8 cellular contexts compared by ENCODE assay signal in genomic region chr19:45443462-45444317, GRCh38. TPM values are rescaled to one million over a fixed set of nuclear protein-coding genes. Genes with fewer than 3 reads are reported as not detected.
DNase-seq lines count a peak whose midpoint lies in the region; ATAC-seq, FAIRE-seq and TF ChIP-seq lines count a peak whose summit lies in the region.

No MANE protein-coding gene starts in this region.

- H3K36me3 Mint-ChIP-seq in activated CD4-positive, alpha-beta T cell treated with anti-CD3 and anti-CD28 coated beads, Interleukin-2, amount 10 ng/mL, durations not matched to agents 24 days and 14 days (ENCODE audit: low read depth): no peaks in the 10 kb centered on the region

- no peak; a peak in 1 of 4 replicates for TF ChIP-seq EP300 in HepG2 (IDR thresholded peaks at IDR 0.05; ENCODE audit: low read depth in 2 of 2, low read length in 2 of 2)
- TF ChIP-seq EP300 in HepG2 (CRISPR knock-in tag; IDR thresholded peaks at IDR 0.05; ENCODE audit: borderline replicate concordance): no peak

- H3K27ac ChIP-seq in HepG2 (ENCODE audit: extremely low read length, insufficient read depth, low read length): peak overlapping the region; percentile 84

- intact Hi-C loops in activated CD4-positive, alpha-beta T cell treated with anti-CD3 and anti-CD28 coated beads, Interleukin-2, amount 10 ng/mL, durations not matched to agents 24 days and 14 days (cut with micrococcal nuclease): loop anchor here (1.0 kb wide), 1 partner anchor 8 kb away; no protein-coding TSS in a partner anchor
- intact Hi-C loops in HepG2 (cut with micrococcal nuclease; ENCODE audit: unreplicated experiment): no loop called here

- no peaks in the 10 kb centered on the region for H3K27me3 ChIP-seq in HepG2 (ENCODE audit: control insufficient read depth in 1 of 2, insufficient read depth in 2 of 2, low read length in 2 of 2)

- peak overlapping the region; percentile 92 for H3K9ac ChIP-seq in HepG2 (ENCODE audit: insufficient read depth, low read depth, low read length)

- H3K4me3 Mint-ChIP-seq in activated CD4-positive, alpha-beta T cell treated with anti-CD3 and anti-CD28 coated beads, Interleukin-2, amount 10 ng/mL, durations not matched to agents 24 days and 14 days: peak overlapping the region; percentile 90

- H3K4me3 ChIP-seq in HepG2 (replicated peaks in 1 of 3; ENCODE audit: insufficient read depth in 1 of 3, low read depth in 2 of 3, low read length in 3 of 3): peak overlapping the region; percentile 60 to 78 (median 63)

- H3K4me1 ChIP-seq in HepG2 (ENCODE audit: insufficient read depth, low read length): peaks cover 74% of the 10 kb centered on the region

- no peaks in the 10 kb centered on the region for H3K79me2 ChIP-seq in HepG2 (ENCODE audit: insufficient read depth, low read length)

- H3K9me3 ChIP-seq in HepG2 (ENCODE audit: low read length): no peaks in the 10 kb centered on the region

- DNase-seq in activated naive CD4-positive, alpha-beta T cell (lab: John Stamatoyannopoulos, UW): peak; percentile 6 to 26 (median 17)
- DNase-seq in activated naive CD4-positive, alpha-beta T cell treated with anti-CD3 and anti-CD28 coated beads, Interleukin-2, amount 50 U/mL, for 16 hours: no peak
- DNase-seq in NCI-H2107 (lab: John Stamatoyannopoulos, UW) (peak; percentile 28), HepG2 (ENCODE audit: low spot score) (peak; percentile 93)
- peak; percentile 86 for DNase-seq in activated CD4-positive, alpha-beta T cell treated with anti-CD3 and anti-CD28 coated beads, Interleukin-2, amount 10 ng/mL, durations not matched to agents 24 days and 14 days
- peak; percentile 31 for DNase-seq in effector CD4-positive, alpha-beta T cell
- DNase-seq in stimulated activated CD4-positive, alpha-beta T cell treated with anti-CD3 and anti-CD28 coated beads, Interleukin-4, amount 100 ng/mL, for 4 hours: peak; percentile 38 to 39

- H3K4me1 Mint-ChIP-seq in activated CD4-positive, alpha-beta T cell treated with anti-CD3 and anti-CD28 coated beads, Interleukin-2, amount 10 ng/mL, durations not matched to agents 24 days and 14 days: peaks cover 35% of the 10 kb centered on the region

- H3K27ac Mint-ChIP-seq in activated CD4-positive, alpha-beta T cell treated with anti-CD3 and anti-CD28 coated beads, Interleukin-2, amount 10 ng/mL, durations not matched to agents 24 days and 14 days: peak overlapping the region; percentile 91

- BruUV-seq in HepG2 (replicated peaks; lab: Mats Ljungman, UMichigan): no TSS peak

- peak in 1 of 2 experiments; percentile 69; a peak in 2 of 4 replicates for TF ChIP-seq POLR2A in HepG2 (IDR thresholded peaks at IDR 0.05; ENCODE audit: insufficient read depth in 1 of 2, low read depth in 2 of 2, low read length in 2 of 2)

- no peaks in the 10 kb centered on the region for H3K9me3 Mint-ChIP-seq in activated CD4-positive, alpha-beta T cell treated with anti-CD3 and anti-CD28 coated beads, Interleukin-2, amount 10 ng/mL, durations not matched to agents 24 days and 14 days

- peak; percentile 60 for ATAC-seq in HepG2
- ATAC-seq in HG02763 (IDR thresholded peaks at IDR 0.05; ENCODE audit: unreplicated experiment): no peak

- POLR2A ChIA-PET in HepG2 (lab: Yijun Ruan, JAX): no interaction called here

- H3K27me3 Mint-ChIP-seq in activated CD4-positive, alpha-beta T cell treated with anti-CD3 and anti-CD28 coated beads, Interleukin-2, amount 10 ng/mL, durations not matched to agents 24 days and 14 days: peaks cover 6% of the 10 kb centered on the region

- H3K36me3 ChIP-seq in HepG2 (replicated peaks in 1 of 2; ENCODE audit: control insufficient read depth in 1 of 2, insufficient read depth in 2 of 2, low read length in 2 of 2): no peaks in the 10 kb centered on the region

- under 1% methylated on average over 31 of the region's 49 CpGs for WGBS in HepG2 (ENCODE audit: low lambda C conversion rate)

- CTCF ChIA-PET in HepG2 (lab: Yijun Ruan, JAX; ENCODE audit: low intra/inter-chr PET ratio, low total read pairs): no interaction called here

- peak overlapping the region; percentile 96 for H3K4me2 ChIP-seq in HepG2 (ENCODE audit: low read depth, low read length)

- no peaks in the 10 kb centered on the region for H4K20me1 ChIP-seq in HepG2 (ENCODE audit: insufficient read depth, low read length)

- no peak overlapping the region for H2AFZ ChIP-seq in HepG2 (ENCODE audit: low read length)

- FAIRE-seq in HepG2 (lab: Jason Lieb, UNC): no peak

- TF ChIP-seq RAD21 in HepG2 (CRISPR knock-in tag; IDR thresholded peaks at IDR 0.05): no peak

- in situ Hi-C loops in HepG2 (cut with HindIII; ENCODE audit: extremely low pct_ligation_motif_present, low pct_unique_long_range_greater_than_20kb): loop anchor here (5.0 kb wide), 1 partner anchor 34 kb away; no protein-coding TSS in a partner anchor

- TF ChIP-seq CTCF in HepG2 (CRISPR knock-in tag; IDR thresholded peaks at IDR 0.05): no peak

RNA-seq across cellular contexts. Expression of gene ERCC1, which starts 20.0 kb away (rescaled TPM):
- 123 and 124 TPM in 2 replicates for total RNA-seq in activated CD4-positive, alpha-beta T cell treated with anti-CD3 and anti-CD28 coated beads, Interleukin-2, amount 10 ng/mL, durations not matched to agents 24 days and 14 days
- total RNA-seq in HepG2 (2016; rRNA removed; fragmentation: Illumina TruSeq; extraction: Trizol): 39.3 and 40.0 TPM in 2 replicates
- 45.6 and 63.1 TPM in 2 replicates for total RNA-seq in HepG2 (2016; cell fraction: cytosol; rRNA removed; fragmentation: Illumina TruSeq; extraction: Trizol; ENCODE audit: low read depth)
- 33.8 and 46.8 TPM in 2 replicates for total RNA-seq in HepG2 (2016; cell fraction: insoluble cytoplasmic fraction; rRNA removed; fragmentation: Illumina TruSeq; extraction: Trizol)
- 47.2 and 50.6 TPM in 2 replicates for total RNA-seq in HepG2 (2016; cell fraction: membrane; rRNA removed; fragmentation: Illumina TruSeq; extraction: Trizol)
- 15.5 and 16.4 TPM in 2 replicates for total RNA-seq in HepG2 (2016; cell fraction: nucleus; rRNA removed; fragmentation: Illumina TruSeq; extraction: Trizol)
- polyA plus RNA-seq in HepG2 (2011; rRNA removed): 66.4 and 76.6 TPM in 2 replicates
- polyA plus RNA-seq in HepG2 (2011; cell fraction: cytosol; rRNA removed): 48.2 and 78.5 TPM in 2 replicates
- 84.4 and 86.6 TPM in 2 replicates for polyA plus RNA-seq in HepG2 (2011; cell fraction: nucleus; rRNA removed)
- 38.8 and 40.5 TPM in 2 replicates for polyA plus RNA-seq in HepG2 (2012)
- polyA plus RNA-seq in HepG2 (2016; cell fraction: cytosol; fragmentation: Illumina TruSeq; extraction: Trizol; ENCODE audit: low read depth): 57.8 and 73.2 TPM in 2 replicates
- 53.9 and 54.0 TPM in 2 replicates for polyA plus RNA-seq in HepG2 (2016; cell fraction: insoluble cytoplasmic fraction; fragmentation: Illumina TruSeq; extraction: Trizol; ENCODE audit: low read depth)
- polyA plus RNA-seq in HepG2 (2016; cell fraction: membrane; fragmentation: Illumina TruSeq; extraction: Trizol; ENCODE audit: low read depth): 53.9 and 61.0 TPM in 2 replicates
- 40.4 and 44.1 TPM in 2 replicates for polyA plus RNA-seq in HepG2 (2016; cell fraction: nucleus; fragmentation: Illumina TruSeq; extraction: Trizol; ENCODE audit: insufficient read depth, low read depth)
- polyA minus RNA-seq in HepG2 (2011; rRNA and poly(A)+ RNA removed; ENCODE audit: low replicate concordance): 68.2 and 77.1 TPM in 2 replicates
- 28.0 and 42.8 TPM in 2 replicates for polyA minus RNA-seq in HepG2 (2011; cell fraction: cytosol; rRNA and poly(A)+ RNA removed)
- polyA minus RNA-seq in HepG2 (2011; cell fraction: nucleus; rRNA and poly(A)+ RNA removed): 23.7 and 24.2 TPM in 2 replicates

RNA-seq across cellular contexts. Expression of gene FOSB, which starts 24.1 kb away (rescaled TPM):
- total RNA-seq in activated CD4-positive, alpha-beta T cell treated with anti-CD3 and anti-CD28 coated beads, Interleukin-2, amount 10 ng/mL, durations not matched to agents 24 days and 14 days: 11.3 TPM in 2 replicates
- total RNA-seq in HepG2 (2016; rRNA removed; fragmentation: Illumina TruSeq; extraction: Trizol): 0.21 and 6.0 TPM in 2 replicates
- 0.79 and 0.91 TPM in 2 replicates for total RNA-seq in HepG2 (2016; cell fraction: cytosol; rRNA removed; fragmentation: Illumina TruSeq; extraction: Trizol; ENCODE audit: low read depth)
- 0.37 and 5.7 TPM in 2 replicates for total RNA-seq in HepG2 (2016; cell fraction: insoluble cytoplasmic fraction; rRNA removed; fragmentation: Illumina TruSeq; extraction: Trizol)
- total RNA-seq in HepG2 (2016; cell fraction: membrane; rRNA removed; fragmentation: Illumina TruSeq; extraction: Trizol): 0.93 and 1.2 TPM in 2 replicates
- total RNA-seq in HepG2 (2016; cell fraction: nucleus; rRNA removed; fragmentation: Illumina TruSeq; extraction: Trizol): 17.8 and 18.2 TPM in 2 replicates
- polyA plus RNA-seq in HepG2 (2011; rRNA removed): 2.8 TPM in 2 replicates
- 0.67 and 0.69 TPM in 2 replicates for polyA plus RNA-seq in HepG2 (2011; cell fraction: cytosol; rRNA removed)
- polyA plus RNA-seq in HepG2 (2011; cell fraction: nucleus; rRNA removed): 23.1 and 35.9 TPM in 2 replicates
- polyA plus RNA-seq in HepG2 (2012): 0.51 and 1.1 TPM in 2 replicates
- not detected in 2 replicates for polyA plus RNA-seq in HepG2 (2016; cell fraction: cytosol; fragmentation: Illumina TruSeq; extraction: Trizol; ENCODE audit: low read depth)
- polyA plus RNA-seq in HepG2 (2016; cell fraction: insoluble cytoplasmic fraction; fragmentation: Illumina TruSeq; extraction: Trizol; ENCODE audit: low read depth): 0.35 and 0.74 TPM in 2 replicates
- polyA plus RNA-seq in HepG2 (2016; cell fraction: membrane; fragmentation: Illumina TruSeq; extraction: Trizol; ENCODE audit: low read depth): 0.17 and 0.41 TPM in 2 replicates
- polyA plus RNA-seq in HepG2 (2016; cell fraction: nucleus; fragmentation: Illumina TruSeq; extraction: Trizol; ENCODE audit: insufficient read depth, low read depth): 17.9 and 36.0 TPM in 2 replicates
- polyA minus RNA-seq in HepG2 (2011; rRNA and poly(A)+ RNA removed; ENCODE audit: low replicate concordance): 16.2 and 24.3 TPM in 2 replicates
- polyA minus RNA-seq in HepG2 (2011; cell fraction: cytosol; rRNA and poly(A)+ RNA removed): 1.5 and 2.2 TPM in 2 replicates
- 32.3 and 48.2 TPM in 2 replicates for polyA minus RNA-seq in HepG2 (2011; cell fraction: nucleus; rRNA and poly(A)+ RNA removed)

RNA-seq across cellular contexts. Expression of gene POLR1G, which starts 37.2 kb away (rescaled TPM):
- 25.3 and 26.5 TPM in 2 replicates for total RNA-seq in activated CD4-positive, alpha-beta T cell treated with anti-CD3 and anti-CD28 coated beads, Interleukin-2, amount 10 ng/mL, durations not matched to agents 24 days and 14 days
- 20.8 and 23.3 TPM in 2 replicates for total RNA-seq in HepG2 (2016; rRNA removed; fragmentation: Illumina TruSeq; extraction: Trizol)
- 2.6 TPM in 2 replicates for total RNA-seq in HepG2 (2016; cell fraction: cytosol; rRNA removed; fragmentation: Illumina TruSeq; extraction: Trizol; ENCODE audit: low read depth)
- total RNA-seq in HepG2 (2016; cell fraction: insoluble cytoplasmic fraction; rRNA removed; fragmentation: Illumina TruSeq; extraction: Trizol): 19.8 and 20.1 TPM in 2 replicates
- 7.7 and 8.2 TPM in 2 replicates for total RNA-seq in HepG2 (2016; cell fraction: membrane; rRNA removed; fragmentation: Illumina TruSeq; extraction: Trizol)
- total RNA-seq in HepG2 (2016; cell fraction: nucleus; rRNA removed; fragmentation: Illumina TruSeq; extraction: Trizol): 9.2 and 11.6 TPM in 2 replicates
- 3.5 and 4.3 TPM in 2 replicates for polyA plus RNA-seq in HepG2 (2011; rRNA removed)
- polyA plus RNA-seq in HepG2 (2011; cell fraction: cytosol; rRNA removed): 2.5 and 3.4 TPM in 2 replicates
- 2.3 and 2.6 TPM in 2 replicates for polyA plus RNA-seq in HepG2 (2011; cell fraction: nucleus; rRNA removed)
- 3.3 and 3.7 TPM in 2 replicates for polyA plus RNA-seq in HepG2 (2012)
- 1.6 and 1.7 TPM in 2 replicates for polyA plus RNA-seq in HepG2 (2016; cell fraction: cytosol; fragmentation: Illumina TruSeq; extraction: Trizol; ENCODE audit: low read depth)
- 21.9 and 22.7 TPM in 2 replicates for polyA plus RNA-seq in HepG2 (2016; cell fraction: insoluble cytoplasmic fraction; fragmentation: Illumina TruSeq; extraction: Trizol; ENCODE audit: low read depth)
- polyA plus RNA-seq in HepG2 (2016; cell fraction: membrane; fragmentation: Illumina TruSeq; extraction: Trizol; ENCODE audit: low read depth): 5.1 and 5.5 TPM in 2 replicates
- 16.0 and 16.6 TPM in 2 replicates for polyA plus RNA-seq in HepG2 (2016; cell fraction: nucleus; fragmentation: Illumina TruSeq; extraction: Trizol; ENCODE audit: insufficient read depth, low read depth)
- 4.8 and 9.0 TPM in 2 replicates for polyA minus RNA-seq in HepG2 (2011; rRNA and poly(A)+ RNA removed; ENCODE audit: low replicate concordance)
- polyA minus RNA-seq in HepG2 (2011; cell fraction: cytosol; rRNA and poly(A)+ RNA removed): 4.7 and 6.7 TPM in 2 replicates
- polyA minus RNA-seq in HepG2 (2011; cell fraction: nucleus; rRNA and poly(A)+ RNA removed): 1.7 and 1.9 TPM in 2 replicates

RNA-seq across cellular contexts. Expression of gene PPP1R13L, which starts 38.8 kb away (rescaled TPM):
- 12.7 and 13.4 TPM in 2 replicates for total RNA-seq in activated CD4-positive, alpha-beta T cell treated with anti-CD3 and anti-CD28 coated beads, Interleukin-2, amount 10 ng/mL, durations not matched to agents 24 days and 14 days
- 1.3 and 1.6 TPM in 2 replicates for total RNA-seq in HepG2 (2016; rRNA removed; fragmentation: Illumina TruSeq; extraction: Trizol)
- total RNA-seq in HepG2 (2016; cell fraction: cytosol; rRNA removed; fragmentation: Illumina TruSeq; extraction: Trizol; ENCODE audit: low read depth): 1.1 TPM in 2 replicates
- 1.5 and 1.9 TPM in 2 replicates for total RNA-seq in HepG2 (2016; cell fraction: insoluble cytoplasmic fraction; rRNA removed; fragmentation: Illumina TruSeq; extraction: Trizol)
- 2.2 and 2.4 TPM in 2 replicates for total RNA-seq in HepG2 (2016; cell fraction: membrane; rRNA removed; fragmentation: Illumina TruSeq; extraction: Trizol)
- 3.1 and 3.3 TPM in 2 replicates for total RNA-seq in HepG2 (2016; cell fraction: nucleus; rRNA removed; fragmentation: Illumina TruSeq; extraction: Trizol)
- 6.6 and 8.8 TPM in 2 replicates for polyA plus RNA-seq in HepG2 (2011; rRNA removed)
- 3.8 and 5.5 TPM in 2 replicates for polyA plus RNA-seq in HepG2 (2011; cell fraction: cytosol; rRNA removed)
- 38.9 and 47.2 TPM in 2 replicates for polyA plus RNA-seq in HepG2 (2011; cell fraction: nucleus; rRNA removed)
- polyA plus RNA-seq in HepG2 (2012): 18.0 and 19.6 TPM in 2 replicates
- polyA plus RNA-seq in HepG2 (2016; cell fraction: cytosol; fragmentation: Illumina TruSeq; extraction: Trizol; ENCODE audit: low read depth): 0.78 and 1.1 TPM in 2 replicates
- polyA plus RNA-seq in HepG2 (2016; cell fraction: insoluble cytoplasmic fraction; fragmentation: Illumina TruSeq; extraction: Trizol; ENCODE audit: low read depth): 3.8 and 3.9 TPM in 2 replicates
- polyA plus RNA-seq in HepG2 (2016; cell fraction: membrane; fragmentation: Illumina TruSeq; extraction: Trizol; ENCODE audit: low read depth): 1.6 and 1.9 TPM in 2 replicates
- 8.3 and 10.5 TPM in 2 replicates for polyA plus RNA-seq in HepG2 (2016; cell fraction: nucleus; fragmentation: Illumina TruSeq; extraction: Trizol; ENCODE audit: insufficient read depth, low read depth)
- polyA minus RNA-seq in HepG2 (2011; rRNA and poly(A)+ RNA removed; ENCODE audit: low replicate concordance): 6.9 and 17.3 TPM in 2 replicates
- polyA minus RNA-seq in HepG2 (2011; cell fraction: cytosol; rRNA and poly(A)+ RNA removed): 13.4 and 14.9 TPM in 2 replicates
- 8.0 and 9.2 TPM in 2 replicates for polyA minus RNA-seq in HepG2 (2011; cell fraction: nucleus; rRNA and poly(A)+ RNA removed)

RNA-seq across cellular contexts. Expression of gene RTN2, which starts 53.2 kb away (rescaled TPM):
- total RNA-seq in activated CD4-positive, alpha-beta T cell treated with anti-CD3 and anti-CD28 coated beads, Interleukin-2, amount 10 ng/mL, durations not matched to agents 24 days and 14 days: 2.6 and 2.8 TPM in 2 replicates
- total RNA-seq in HepG2 (2016; rRNA removed; fragmentation: Illumina TruSeq; extraction: Trizol): 2.1 and 2.9 TPM in 2 replicates
- 5.1 and 6.2 TPM in 2 replicates for total RNA-seq in HepG2 (2016; cell fraction: cytosol; rRNA removed; fragmentation: Illumina TruSeq; extraction: Trizol; ENCODE audit: low read depth)
- 2.0 and 3.5 TPM in 2 replicates for total RNA-seq in HepG2 (2016; cell fraction: insoluble cytoplasmic fraction; rRNA removed; fragmentation: Illumina TruSeq; extraction: Trizol)
- total RNA-seq in HepG2 (2016; cell fraction: membrane; rRNA removed; fragmentation: Illumina TruSeq; extraction: Trizol): 6.2 and 8.3 TPM in 2 replicates
- total RNA-seq in HepG2 (2016; cell fraction: nucleus; rRNA removed; fragmentation: Illumina TruSeq; extraction: Trizol): 2.3 and 2.8 TPM in 2 replicates
- 17.1 and 18.0 TPM in 2 replicates for polyA plus RNA-seq in HepG2 (2011; rRNA removed)
- 13.2 and 17.0 TPM in 2 replicates for polyA plus RNA-seq in HepG2 (2011; cell fraction: cytosol; rRNA removed)
- polyA plus RNA-seq in HepG2 (2011; cell fraction: nucleus; rRNA removed): 12.6 and 14.7 TPM in 2 replicates
- 11.2 and 15.2 TPM in 2 replicates for polyA plus RNA-seq in HepG2 (2012)
- polyA plus RNA-seq in HepG2 (2016; cell fraction: cytosol; fragmentation: Illumina TruSeq; extraction: Trizol; ENCODE audit: low read depth): 8.6 and 9.5 TPM in 2 replicates
- polyA plus RNA-seq in HepG2 (2016; cell fraction: insoluble cytoplasmic fraction; fragmentation: Illumina TruSeq; extraction: Trizol; ENCODE audit: low read depth): 3.9 and 4.7 TPM in 2 replicates
- 9.5 and 9.7 TPM in 2 replicates for polyA plus RNA-seq in HepG2 (2016; cell fraction: membrane; fragmentation: Illumina TruSeq; extraction: Trizol; ENCODE audit: low read depth)
- polyA plus RNA-seq in HepG2 (2016; cell fraction: nucleus; fragmentation: Illumina TruSeq; extraction: Trizol; ENCODE audit: insufficient read depth, low read depth): 11.0 and 11.5 TPM in 2 replicates
- polyA minus RNA-seq in HepG2 (2011; rRNA and poly(A)+ RNA removed; ENCODE audit: low replicate concordance): 6.0 and 30.0 TPM in 2 replicates
- 7.6 and 8.3 TPM in 2 replicates for polyA minus RNA-seq in HepG2 (2011; cell fraction: cytosol; rRNA and poly(A)+ RNA removed)
- polyA minus RNA-seq in HepG2 (2011; cell fraction: nucleus; rRNA and poly(A)+ RNA removed): 7.1 and 7.6 TPM in 2 replicates
